In the genomic region with DNA sequence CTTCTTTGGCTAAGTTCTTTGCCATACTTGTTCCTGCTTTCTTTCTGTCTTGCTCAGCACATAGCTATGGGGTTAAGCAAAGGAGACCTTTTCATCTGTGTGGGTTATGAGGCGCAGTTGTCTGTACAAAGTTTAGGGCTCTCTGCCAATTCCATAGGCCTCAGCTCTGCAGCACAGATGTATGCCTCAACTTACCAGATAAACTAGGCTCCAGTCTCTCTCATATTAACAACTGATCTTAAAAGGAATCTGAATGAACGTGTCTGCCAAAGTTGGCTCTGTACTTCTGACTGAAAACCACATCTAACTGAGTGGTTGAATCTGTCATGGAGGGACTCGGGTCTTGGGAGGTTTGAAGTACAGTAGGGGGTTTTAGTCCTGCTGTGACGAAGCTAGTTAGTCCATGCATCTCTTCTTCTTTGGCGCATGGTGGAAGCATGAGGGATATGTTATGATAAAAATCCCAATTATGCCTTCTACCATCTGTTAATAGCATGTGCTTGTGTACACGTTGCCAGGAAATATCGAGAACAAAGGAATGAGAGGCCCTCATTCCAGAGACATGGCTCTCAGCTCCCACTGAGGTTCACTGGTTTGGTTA, we compare ENCODE assay signal across 14 cellular contexts.
A peak's percentile ranks its signal among the peaks of the same experiment; 100 is the strongest.
DNase-seq lines count a peak whose midpoint lies in the region; ATAC-seq and TF ChIP-seq lines count a peak whose summit lies in the region.
"Had no signal": no experiment of that assay in that cellular context is flagged by ENCODE, and none has a peak within 500 bp of the region (broad histone marks: within the 10 kb centered on the region; RNA-seq: fewer than 3 reads in every experiment).

No MANE protein-coding gene starts in this region.

- H3K9me3 ChIP-seq in lower lobe of right lung = no peaks in the 10 kb centered on the region

- intact Hi-C loops in lower lobe of right lung (cut with DNase I) (no loop called here), posterior cingulate gyrus (cut with DNase I) (no loop called here)

- H3K27me3 ChIP-seq in lower lobe of right lung (ENCODE audit: low read depth) = no peaks in the 10 kb centered on the region

- DNase-seq in NCI-H2171 treated with DMSO at 0.1 percent for 48 hours (lab: John Stamatoyannopoulos, UW) (peak; percentile 52), NCI-H2171 (lab: John Stamatoyannopoulos, UW) (no peak), amniotic stem cell (lab: John Stamatoyannopoulos, UW) (peak; percentile 20), fibroblast of pulmonary artery (ENCODE audit: low read depth) (peak; percentile 35), lower lobe of right lung (no peak), posterior cingulate gyrus (no peak), NCI-H510A treated with DMSO at 0.1 percent for 48 hours (lab: John Stamatoyannopoulos, UW) (no peak)
- DNase-seq: activated CD4-positive, alpha-beta T cell treated with anti-CD3 and anti-CD28 coated beads, Interleukin-2, amount 50 U/mL, for 4 hours; anterior cingulate cortex; effector memory CD4-positive, alpha-beta T cell; Karpas-422; NCI-H187; NCI-H82 had no signal

- no peak for TF ChIP-seq CTCF in fibroblast of pulmonary artery (IDR thresholded peaks at IDR 0.05; ENCODE audit: low read length, missing control alignments)
- no peak for TF ChIP-seq CTCF in lower lobe of right lung (IDR thresholded peaks at IDR 0.05)

- H3K4me3 ChIP-seq in fibroblast of pulmonary artery (replicated peaks; ENCODE audit: low read depth, low read length) = no peak overlapping the region
- no peak overlapping the region for H3K4me3 ChIP-seq in lower lobe of right lung

- ATAC-seq in SK-N-SH treated with all-trans-retinoic acid at 6 μM for 48 hours (no peak), lower lobe of right lung (no peak)

- H3K4me1 ChIP-seq in lower lobe of right lung = no peaks in the 10 kb centered on the region

- no peak overlapping the region for H3K27ac ChIP-seq in lower lobe of right lung

- no peaks in the 10 kb centered on the region for H3K36me3 ChIP-seq in lower lobe of right lung

TF ChIP-seq in SK-N-SH treated with all-trans-retinoic acid at 6 μM for 48 hours, 23 proteins besides CTCF, POLR2A, EP300 and RAD21:
- TF ChIP-seq PPARA (CRISPR knock-in tag; IDR thresholded peaks at IDR 0.05; ENCODE audit: borderline replicate concordance) (no peak), ESRRG (CRISPR knock-in tag; IDR thresholded peaks at IDR 0.05) (no peak), TOX (CRISPR knock-in tag; IDR thresholded peaks at IDR 0.05; ENCODE audit: borderline replicate concordance) (no peak), BACH2 (CRISPR knock-in tag; IDR thresholded peaks at IDR 0.05; ENCODE audit: borderline replicate concordance) (no peak), ZNF565 (CRISPR knock-in tag; conservative IDR thresholded peaks at IDR 0.05; ENCODE audit: low read depth) (no peak), CSDC2 (CRISPR knock-in tag; IDR thresholded peaks at IDR 0.05) (no peak), TSHZ2 (CRISPR knock-in tag; IDR thresholded peaks at IDR 0.05) (no peak), ZNF8 (CRISPR knock-in tag; IDR thresholded peaks at IDR 0.05) (no peak), ISL1 (CRISPR knock-in tag; IDR thresholded peaks at IDR 0.05) (no peak), ZC3H10 (CRISPR knock-in tag; IDR thresholded peaks at IDR 0.05) (no peak), SNAI2 (CRISPR knock-in tag; IDR thresholded peaks at IDR 0.05) (no peak), PATZ1 (CRISPR knock-in tag; IDR thresholded peaks at IDR 0.05; ENCODE audit: borderline replicate concordance) (no peak), OSR1 (CRISPR knock-in tag; IDR thresholded peaks at IDR 0.05) (no peak), ZFP3 (CRISPR knock-in tag; IDR thresholded peaks at IDR 0.05) (no peak), ZFP30 (CRISPR knock-in tag; IDR thresholded peaks at IDR 0.05) (no peak), RARB (CRISPR knock-in tag; IDR thresholded peaks at IDR 0.05) (no peak), TCF4 (CRISPR knock-in tag; IDR thresholded peaks at IDR 0.05; ENCODE audit: borderline replicate concordance) (no peak), ARNTL (CRISPR knock-in tag; IDR thresholded peaks at IDR 0.05; ENCODE audit: borderline replicate concordance, low read depth) (no peak)
- TF ChIP-seq, protein P1, sequence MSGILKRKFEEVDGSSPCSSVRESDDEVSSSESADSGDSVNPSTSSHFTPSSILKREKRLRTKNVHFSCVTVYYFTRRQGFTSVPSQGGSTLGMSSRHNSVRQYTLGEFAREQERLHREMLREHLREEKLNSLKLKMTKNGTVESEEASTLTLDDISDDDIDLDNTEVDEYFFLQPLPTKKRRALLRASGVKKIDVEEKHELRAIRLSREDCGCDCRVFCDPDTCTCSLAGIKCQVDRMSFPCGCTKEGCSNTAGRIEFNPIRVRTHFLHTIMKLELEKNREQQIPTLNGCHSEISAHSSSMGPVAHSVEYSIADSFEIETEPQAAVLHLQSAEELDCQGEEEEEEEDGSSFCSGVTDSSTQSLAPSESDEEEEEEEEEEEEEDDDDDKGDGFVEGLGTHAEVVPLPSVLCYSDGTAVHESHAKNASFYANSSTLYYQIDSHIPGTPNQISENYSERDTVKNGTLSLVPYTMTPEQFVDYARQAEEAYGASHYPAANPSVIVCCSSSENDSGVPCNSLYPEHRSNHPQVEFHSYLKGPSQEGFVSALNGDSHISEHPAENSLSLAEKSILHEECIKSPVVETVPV (CRISPR knock-in tag; IDR thresholded peaks at IDR 0.05) = no peak

Comparison
In these comparisons a context has a peak if more than half of its experiments do, and no peak if none do; other contexts are left out.
1. DNase-seq: peak in NCI-H2171 treated with DMSO at 0.1 percent for 48 hours (single experiment), amniotic stem cell (single experiment) and fibroblast of pulmonary artery (single experiment); none in NCI-H2171 (single experiment), lower lobe of right lung (single experiment), posterior cingulate gyrus (0 of 10) and NCI-H510A treated with DMSO at 0.1 percent for 48 hours (single experiment).